ENCODE assay signal across 9 cellular contexts in genomic region chr5:5340206-5340729, GRCh38.
DNase-seq lines count a peak whose midpoint lies in the region; ATAC-seq and TF ChIP-seq lines count a peak whose summit lies in the region.
"Had no signal": no experiment of that assay in that cellular context is flagged by ENCODE, and none has a peak within 500 bp of the region (broad histone marks: within the 10 kb centered on the region; RNA-seq: fewer than 3 reads in every experiment).

No MANE protein-coding gene starts in this region.

- no peaks in the 10 kb centered on the region for H3K9me3 ChIP-seq in lung (ENCODE audit: control insufficient read depth in 2 of 2, insufficient read depth in 1 of 2, low read length in 1 of 2)
- no peaks in the 10 kb centered on the region for H3K9me3 ChIP-seq in aorta (ENCODE audit: control insufficient read depth, low read length)

- H3K4me1 ChIP-seq in lung (ENCODE audit: control insufficient read depth in 2 of 2, insufficient read depth in 2 of 2, low read length in 2 of 2) (peaks cover 0 to 4% of the 10 kb centered on the region in 2 donors), aorta (ENCODE audit: control insufficient read depth in 1 of 2, insufficient read depth in 2 of 2, low read length in 2 of 2) (no peaks in the 10 kb centered on the region)

- H3K4me1 Mint-ChIP-seq in activated CD8-positive, alpha-beta memory T cell treated with anti-CD3 and anti-CD28 coated beads, Interleukin-2, amount 10 ng/mL, durations not matched to agents 7 days and 5 days, result no peaks in the 10 kb centered on the region
- H3K4me1 Mint-ChIP-seq in natural killer cell, result no peaks in the 10 kb centered on the region

- CTCF ChIA-PET in activated CD8-positive, alpha-beta memory T cell treated with anti-CD3 and anti-CD28 coated beads, Interleukin-2, amount 10 ng/mL, durations not matched to agents 7 days and 5 days (lab: Charles Lee), result no interaction called here

- H3K27ac Mint-ChIP-seq in activated CD8-positive, alpha-beta memory T cell treated with anti-CD3 and anti-CD28 coated beads, Interleukin-2, amount 10 ng/mL, durations not matched to agents 7 days and 5 days, result no peak overlapping the region
- H3K27ac Mint-ChIP-seq in natural killer cell, result no peak overlapping the region

- intact Hi-C loops in aorta (cut with DNase I) (no loop called here), natural killer cell (cut with micrococcal nuclease) (no loop called here)

- no peaks in the 10 kb centered on the region for H3K27me3 Mint-ChIP-seq in activated CD8-positive, alpha-beta memory T cell treated with anti-CD3 and anti-CD28 coated beads, Interleukin-2, amount 10 ng/mL, durations not matched to agents 7 days and 5 days
- H3K27me3 Mint-ChIP-seq in natural killer cell (ENCODE audit: low read depth in 2 of 2), result no peaks in the 10 kb centered on the region

- H3K4me3 Mint-ChIP-seq in activated CD8-positive, alpha-beta memory T cell treated with anti-CD3 and anti-CD28 coated beads, Interleukin-2, amount 10 ng/mL, durations not matched to agents 7 days and 5 days, result no peak overlapping the region
- H3K4me3 Mint-ChIP-seq in natural killer cell, result no peak overlapping the region

- H3K27me3 ChIP-seq in lung (ENCODE audit: control insufficient read depth, insufficient read depth), result no peaks in the 10 kb centered on the region
- no peaks in the 10 kb centered on the region for H3K27me3 ChIP-seq in aorta (ENCODE audit: control insufficient read depth in 1 of 2, insufficient read depth in 2 of 2, low read length in 1 of 2)

- 70 to 74% methylated on average over 15 of the region's 15 CpGs for WGBS in lung, 2 donors
- WGBS in aorta, 2 donors, result 27 to 36% methylated on average over 15 of the region's 15 CpGs

- H3K36me3 ChIP-seq in lung (ENCODE audit: control insufficient read depth in 2 of 2, insufficient read depth in 2 of 2, low read length in 2 of 2), result no peaks in the 10 kb centered on the region
- no peaks in the 10 kb centered on the region for H3K36me3 ChIP-seq in aorta (ENCODE audit: control insufficient read depth in 1 of 2, insufficient read depth in 2 of 2, low read length in 1 of 2)

- no peak for ATAC-seq in activated CD8-positive, alpha-beta memory T cell treated with anti-CD3 and anti-CD28 coated beads, Interleukin-2, amount 10 ng/mL, durations not matched to agents 7 days and 5 days
- peak; percentile 75 for ATAC-seq in lung (ENCODE audit: insufficient read depth, low FRiP score)
- ATAC-seq in aorta (ENCODE audit: low FRiP score), result peak; percentile 89
- no peak for ATAC-seq in natural killer cell

- H3K27ac ChIP-seq in coronary artery (peak overlapping the region in 1 of 2 donors; percentile 68), lung (ENCODE audit: low read depth in 1 of 2, low read length in 1 of 2) (no peak overlapping the region), aorta (ENCODE audit: low read depth in 1 of 2, low read length in 2 of 2) (no peak overlapping the region)

- DNase-seq in activated CD8-positive, alpha-beta memory T cell treated with anti-CD3 and anti-CD28 coated beads for 24 hours, result peak; percentile 28
- DNase-seq in activated CD8-positive, alpha-beta memory T cell treated with anti-CD3 and anti-CD28 coated beads, Interleukin-2, amount 10 ng/mL, durations not matched to agents 7 days and 5 days, result no peak
- peak; percentile 86 for DNase-seq in coronary artery (ENCODE audit: low spot score)
- peak; percentile 42 for DNase-seq in lung (ENCODE audit: low spot score)
- DNase-seq in aorta, result peak; percentile 72 to 91
- DNase-seq in NK-92 (lab: John Stamatoyannopoulos, UW; ENCODE audit: unreplicated experiment), result no peak
- DNase-seq in NCI-H446 (lab: John Stamatoyannopoulos, UW), result no peak
- DNase-seq in natural killer cell, result no peak
- DNase-seq: NCI-H2081 had no signal

- peak overlapping the region; percentile 57 for H3K4me3 ChIP-seq in coronary artery
- no peak overlapping the region for H3K4me3 ChIP-seq in lung
- no peak overlapping the region for H3K4me3 ChIP-seq in aorta (ENCODE audit: low read length in 2 of 2)

- no peaks in the 10 kb centered on the region for H3K9me3 Mint-ChIP-seq in activated CD8-positive, alpha-beta memory T cell treated with anti-CD3 and anti-CD28 coated beads, Interleukin-2, amount 10 ng/mL, durations not matched to agents 7 days and 5 days (ENCODE audit: low read depth)
- peaks cover 5 to 6% of the 10 kb centered on the region in 2 donors for H3K9me3 Mint-ChIP-seq in natural killer cell

- no peaks in the 10 kb centered on the region for H3K36me3 Mint-ChIP-seq in activated CD8-positive, alpha-beta memory T cell treated with anti-CD3 and anti-CD28 coated beads, Interleukin-2, amount 10 ng/mL, durations not matched to agents 7 days and 5 days
- H3K36me3 Mint-ChIP-seq in natural killer cell, result no peaks in the 10 kb centered on the region

- no peak for TF ChIP-seq CTCF in coronary artery (IDR thresholded peaks at IDR 0.05)
- TF ChIP-seq CTCF in lung (IDR thresholded peaks at IDR 0.05; ENCODE audit: control extremely low read depth, extremely low read depth), result no peak
- TF ChIP-seq CTCF in natural killer cell (IDR thresholded peaks at IDR 0.05), result no peak

Comparison
In these comparisons a context has a peak if more than half of its experiments do, and no peak if none do; other contexts are left out.
1. DNase-seq: peak in activated CD8-positive, alpha-beta memory T cell treated with anti-CD3 and anti-CD28 coated beads for 24 hours (single experiment), coronary artery (single experiment), lung (single experiment) and aorta (2 of 2); none in activated CD8-positive, alpha-beta memory T cell treated with anti-CD3 and anti-CD28 coated beads, Interleukin-2, amount 10 ng/mL, durations not matched to agents 7 days and 5 days (single experiment), NK-92 (single experiment), NCI-H446 (0 of 2) and natural killer cell (single experiment).
2. ATAC-seq: peak in lung (single experiment) and aorta (single experiment); none in activated CD8-positive, alpha-beta memory T cell treated with anti-CD3 and anti-CD28 coated beads, Interleukin-2, amount 10 ng/mL, durations not matched to agents 7 days and 5 days (single experiment) and natural killer cell (0 of 3).